In genomic region chrX:154369453-154370299, GRCh38 we compare ENCODE assay signal across 8 cellular contexts. TPM values are rescaled to one million over a fixed set of nuclear protein-coding genes. Genes with fewer than 3 reads are reported as not detected.
DNase-seq lines count a peak whose midpoint lies in the region; ATAC-seq and TF ChIP-seq lines count a peak whose summit lies in the region.

No MANE protein-coding gene starts in this region.

- H3K79me2 ChIP-seq in SK-N-SH (ENCODE audit: insufficient read depth) = peaks cover 84% of the 10 kb centered on the region

- H3K9me2 ChIP-seq in SK-N-SH = no peaks in the 10 kb centered on the region

- intact Hi-C loops in left ventricle myocardium inferior (cut with micrococcal nuclease) = no loop called here
- intact Hi-C loops in prostate gland (cut with DNase I) = no loop called here
- intact Hi-C loops in aorta (cut with DNase I) = no loop called here

- H3K36me3 ChIP-seq in HUES48 (ENCODE audit: control insufficient read depth, insufficient read depth, low read length) (peaks cover 46% of the 10 kb centered on the region), SK-N-SH (replicated peaks in 1 of 2; ENCODE audit: control insufficient read depth in 1 of 2, insufficient read depth in 2 of 2, low read length in 1 of 2) (peaks cover 14 to 26% of the 10 kb centered on the region in 2 experiments), left ventricle myocardium inferior (peaks cover 32% of the 10 kb centered on the region), prostate gland (no peaks in the 10 kb centered on the region), aorta (ENCODE audit: control insufficient read depth in 1 of 2, insufficient read depth in 2 of 2, low read length in 1 of 2) (peaks cover 0 to 9% of the 10 kb centered on the region in 2 donors)

- TF ChIP-seq RAD21 in SK-N-SH (IDR thresholded peaks at IDR 0.05; ENCODE audit: low read length) = no peak

- peak overlapping the region; percentile 99 for H3K9ac ChIP-seq in HUES48 (ENCODE audit: low read depth, low read length)
- peak overlapping the region; percentile 92 for H3K9ac ChIP-seq in SK-N-SH

- peaks cover 40% of the 10 kb centered on the region for H4K20me1 ChIP-seq in SK-N-SH (ENCODE audit: insufficient read depth)

- H2AFZ ChIP-seq in SK-N-SH (ENCODE audit: low read depth) = no peak overlapping the region

- peak; percentile 50 for DNase-seq in COLO668 (lab: John Stamatoyannopoulos, UW; ENCODE audit: unreplicated experiment)
- DNase-seq in SK-N-SH = peak; percentile 83
- DNase-seq in amniotic epithelial cell (ENCODE audit: low read depth) = peak; percentile 96
- DNase-seq in left ventricle myocardium inferior = peak; percentile 84
- peak; percentile 66 for DNase-seq in prostate gland (ENCODE audit: low spot score)
- DNase-seq in aorta = peak; percentile 89 to 91

- CTCF ChIA-PET in SK-N-SH (lab: Yijun Ruan, JAX) = no interaction called here

- TF ChIP-seq CTCF in SK-N-SH (IDR thresholded peaks at IDR 0.05) (no peak), left ventricle myocardium inferior (IDR thresholded peaks at IDR 0.05; ENCODE audit: borderline replicate concordance) (no peak), prostate gland (IDR thresholded peaks at IDR 0.05) (no peak)

- H3K27me3 ChIP-seq in HUES48 (ENCODE audit: control insufficient read depth, insufficient read depth, low read length) (peaks cover 4% of the 10 kb centered on the region; the same call in 1 of the 2 replicates), SK-N-SH (ENCODE audit: insufficient read depth) (no peaks in the 10 kb centered on the region), left ventricle myocardium inferior (ENCODE audit: low read depth) (no peaks in the 10 kb centered on the region), prostate gland (replicated peaks; ENCODE audit: insufficient read depth) (no peaks in the 10 kb centered on the region), aorta (ENCODE audit: control insufficient read depth in 1 of 2, insufficient read depth in 2 of 2, low read length in 1 of 2) (no peaks in the 10 kb centered on the region)

- ATAC-seq in aorta (ENCODE audit: low FRiP score) (peak; percentile 67), HG03378 (IDR thresholded peaks at IDR 0.05; ENCODE audit: unreplicated experiment) (no peak)

- peaks cover 18% of the 10 kb centered on the region for H3K4me1 ChIP-seq in HUES48 (ENCODE audit: control insufficient read depth, insufficient read depth, low read length)
- H3K4me1 ChIP-seq in SK-N-SH (ENCODE audit: control insufficient read depth in 1 of 2, insufficient read depth in 2 of 2, low read depth in 1 of 2, low read length in 1 of 2) = peaks cover 16 to 17% of the 10 kb centered on the region in 2 experiments; a peak in 2 of 4 replicates
- H3K4me1 ChIP-seq in left ventricle myocardium inferior = peaks cover 80% of the 10 kb centered on the region
- no peaks in the 10 kb centered on the region for H3K4me1 ChIP-seq in prostate gland (replicated peaks)
- H3K4me1 ChIP-seq in aorta (ENCODE audit: control insufficient read depth in 1 of 2, insufficient read depth in 2 of 2, low read length in 2 of 2) = no peaks in the 10 kb centered on the region

- H3K9me3 ChIP-seq in HUES48 (ENCODE audit: control insufficient read depth, insufficient read depth, low read length) = peaks cover 28% of the 10 kb centered on the region
- H3K9me3 ChIP-seq in SK-N-SH = no peaks in the 10 kb centered on the region
- no peaks in the 10 kb centered on the region for H3K9me3 ChIP-seq in left ventricle myocardium inferior (replicated peaks)
- no peaks in the 10 kb centered on the region for H3K9me3 ChIP-seq in prostate gland
- H3K9me3 ChIP-seq in aorta (ENCODE audit: control insufficient read depth, low read length) = no peaks in the 10 kb centered on the region

- 13% methylated on average over 12 of the region's 13 CpGs for whole genome bisulfite sequencing in SK-N-SH (ENCODE audit: low lambda C conversion rate)
- 4% methylated on average over 12 of the region's 13 CpGs for WGBS in prostate gland
- 2 to 47% methylated on average over 13 of the region's 13 CpGs for WGBS in aorta, 2 donors

- peak overlapping the region; percentile 97 for H3K4me2 ChIP-seq in SK-N-SH

- TF ChIP-seq POLR2A in prostate gland (IDR thresholded peaks at IDR 0.05) = peak; percentile 27

- POLR2A ChIA-PET in SK-N-SH (lab: Yijun Ruan, JAX) = interaction anchor here (1.1 to 1.7 kb wide), 2 partner anchors 12 to 28 kb away, joined by 4 to 7 read pairs; no protein-coding TSS in a partner anchor

- H3K27ac ChIP-seq in HUES48 (ENCODE audit: low read depth, low read length) = peak overlapping the region; percentile 97
- peak overlapping the region; percentile 90 to 98 for H3K27ac ChIP-seq in SK-N-SH (ENCODE audit: low read depth in 2 of 2, low read length in 1 of 2)
- peak overlapping the region; percentile 95 for H3K27ac ChIP-seq in left ventricle myocardium inferior (replicated peaks)
- H3K27ac ChIP-seq in prostate gland = peak overlapping the region; percentile 83 to 87
- H3K27ac ChIP-seq in aorta (ENCODE audit: low read depth in 1 of 2, low read length in 2 of 2) = peak overlapping the region in 1 of 2 donors; percentile 88

- H3K4me3 ChIP-seq in HUES48 (ENCODE audit: low read depth, low read length) (peak overlapping the region; percentile 92), SK-N-SH (ENCODE audit: low read depth in 2 of 2, low read length in 1 of 2) (peak overlapping the region; percentile 72 to 82), left ventricle myocardium inferior (peak overlapping the region; percentile 87), prostate gland (peak overlapping the region; percentile 44 to 45), aorta (ENCODE audit: low read length in 2 of 2) (peak overlapping the region; percentile 60 to 65)

- H3F3A ChIP-seq in SK-N-SH (replicated peaks; ENCODE audit: insufficient read depth) = peaks cover 9% of the 10 kb centered on the region

- peak in 1 of 2 experiments; percentile 84; a peak in 2 of 4 replicates for TF ChIP-seq EP300 in SK-N-SH (IDR thresholded peaks at IDR 0.05; ENCODE audit: borderline replicate concordance in 1 of 2, low read depth in 1 of 2, low read length in 1 of 2)

TF ChIP-seq in SK-N-SH, 30 proteins besides CTCF, POLR2A, EP300 and RAD21 (continues in another document):
- peak; percentile 70 for TF ChIP-seq TCF12 (IDR thresholded peaks at IDR 0.05)
- TF ChIP-seq MEF2A (IDR thresholded peaks at IDR 0.05; ENCODE audit: borderline replicate concordance, low read depth) = no peak
- TF ChIP-seq FOXJ3 (CRISPR knock-in tag; IDR thresholded peaks at IDR 0.05) = no peak
- no peak for TF ChIP-seq USF2 (IDR thresholded peaks at IDR 0.05; ENCODE audit: borderline replicate concordance, low read depth, low read length)
- no peak for TF ChIP-seq NRF1 (IDR thresholded peaks at IDR 0.05; ENCODE audit: low read depth, low read length)
- no peak for TF ChIP-seq EZH2phosphoT487 (IDR thresholded peaks at IDR 0.05; ENCODE audit: borderline replicate concordance, low read depth)
- no peak for TF ChIP-seq IRF3 (IDR thresholded peaks at IDR 0.05; ENCODE audit: low read depth, low read length)
- TF ChIP-seq TEAD4 (IDR thresholded peaks at IDR 0.05; ENCODE audit: borderline replicate concordance, insufficient read depth) = peak; percentile 63; the same call in 1 of the 2 replicates

RNA-seq across cellular contexts. Expression of gene FLNA, which starts 4.8 kb away (rescaled TPM):
- 364 and 550 TPM in 2 replicates for polyA plus RNA-seq in SK-N-SH (2012; rRNA removed)
- polyA plus RNA-seq in SK-N-SH (2012; cell fraction: cytosol; rRNA removed) = 152 and 241 TPM in 2 replicates
- 1,312 and 1,452 TPM in 2 replicates for polyA plus RNA-seq in SK-N-SH (2012; cell fraction: nucleus; rRNA removed)
- total RNA-seq in left ventricle myocardium inferior = 225 TPM
- total RNA-seq in prostate gland = 1,000 to 10,000 TPM; 1,711 to 2,337 TPM
- 1,000 to 10,000 TPM; 4,329 to 7,587 TPM for total RNA-seq in aorta
- 1,000 to 10,000 TPM in 1 of 2 donors, 100 to 1,000 TPM in 1; 515 to 7,857 TPM for polyA plus RNA-seq in aorta

RNA-seq across cellular contexts. Expression of gene EMD, which starts 9.4 kb away (rescaled TPM):
- polyA plus RNA-seq in SK-N-SH (2012; rRNA removed) = 40.4 and 68.0 TPM in 2 replicates
- 53.2 and 69.8 TPM in 2 replicates for polyA plus RNA-seq in SK-N-SH (2012; cell fraction: cytosol; rRNA removed)
- polyA plus RNA-seq in SK-N-SH (2012; cell fraction: nucleus; rRNA removed) = 82.3 and 105 TPM in 2 replicates
- total RNA-seq in left ventricle myocardium inferior = 55.6 TPM
- total RNA-seq in prostate gland = 10 to 100 TPM; 61.4 to 66.1 TPM
- 10 to 100 TPM; 49.9 to 73.1 TPM for total RNA-seq in aorta
- 100 to 1,000 TPM in 1 of 2 donors, 10 to 100 TPM in 1; 97.7 to 157 TPM for polyA plus RNA-seq in aorta

RNA-seq across cellular contexts. Expression of gene RPL10, which starts 28.5 kb away (rescaled TPM):
- polyA plus RNA-seq in SK-N-SH (2012; rRNA removed) (4,562 and 7,172 TPM in 2 replicates), aorta (1,000 to 10,000 TPM; 7,028 to 7,505 TPM)
- 3,969 and 6,678 TPM in 2 replicates for polyA plus RNA-seq in SK-N-SH (2012; cell fraction: cytosol; rRNA removed)
- 1,391 and 1,880 TPM in 2 replicates for polyA plus RNA-seq in SK-N-SH (2012; cell fraction: nucleus; rRNA removed)
- total RNA-seq in left ventricle myocardium inferior (1,850 TPM), prostate gland (1,000 to 10,000 TPM; 3,702 to 5,500 TPM), aorta (1,000 to 10,000 TPM; 2,525 to 2,861 TPM)

RNA-seq across cellular contexts. Expression of gene DNASE1L1, which starts 39.4 kb away (rescaled TPM):
- polyA plus RNA-seq in SK-N-SH (2012; rRNA removed) = 18.2 and 22.5 TPM in 2 replicates
- polyA plus RNA-seq in SK-N-SH (2012; cell fraction: cytosol; rRNA removed) = 13.3 and 17.5 TPM in 2 replicates
- polyA plus RNA-seq in SK-N-SH (2012; cell fraction: nucleus; rRNA removed) = 30.6 and 31.9 TPM in 2 replicates
- total RNA-seq in left ventricle myocardium inferior = 56.3 TPM
- total RNA-seq in prostate gland = 10 to 100 TPM; 36.8 to 70.7 TPM
- total RNA-seq in aorta = 10 to 100 TPM; 25.9 to 29.0 TPM
- polyA plus RNA-seq in aorta = 10 to 100 TPM; 37.3 to 46.2 TPM

RNA-seq across cellular contexts. Expression of gene TAFAZZIN, which starts 41.7 kb away (rescaled TPM):
- 34.0 and 35.7 TPM in 2 replicates for polyA plus RNA-seq in SK-N-SH (2012; rRNA removed)
- 9.7 and 12.5 TPM in 2 replicates for polyA plus RNA-seq in SK-N-SH (2012; cell fraction: cytosol; rRNA removed)
- 280 and 309 TPM in 2 replicates for polyA plus RNA-seq in SK-N-SH (2012; cell fraction: nucleus; rRNA removed)
- total RNA-seq in left ventricle myocardium inferior = 39.8 TPM
- total RNA-seq in prostate gland = 10 to 100 TPM; 25.7 to 56.5 TPM
- total RNA-seq in aorta = 10 to 100 TPM; 30.8 to 59.6 TPM
- polyA plus RNA-seq in aorta = 100 to 1,000 TPM in 1 of 2 donors, 1 to 10 TPM in 1; 5.5 to 129 TPM
